8 cellular contexts compared by ENCODE assay signal in the genomic region with DNA sequence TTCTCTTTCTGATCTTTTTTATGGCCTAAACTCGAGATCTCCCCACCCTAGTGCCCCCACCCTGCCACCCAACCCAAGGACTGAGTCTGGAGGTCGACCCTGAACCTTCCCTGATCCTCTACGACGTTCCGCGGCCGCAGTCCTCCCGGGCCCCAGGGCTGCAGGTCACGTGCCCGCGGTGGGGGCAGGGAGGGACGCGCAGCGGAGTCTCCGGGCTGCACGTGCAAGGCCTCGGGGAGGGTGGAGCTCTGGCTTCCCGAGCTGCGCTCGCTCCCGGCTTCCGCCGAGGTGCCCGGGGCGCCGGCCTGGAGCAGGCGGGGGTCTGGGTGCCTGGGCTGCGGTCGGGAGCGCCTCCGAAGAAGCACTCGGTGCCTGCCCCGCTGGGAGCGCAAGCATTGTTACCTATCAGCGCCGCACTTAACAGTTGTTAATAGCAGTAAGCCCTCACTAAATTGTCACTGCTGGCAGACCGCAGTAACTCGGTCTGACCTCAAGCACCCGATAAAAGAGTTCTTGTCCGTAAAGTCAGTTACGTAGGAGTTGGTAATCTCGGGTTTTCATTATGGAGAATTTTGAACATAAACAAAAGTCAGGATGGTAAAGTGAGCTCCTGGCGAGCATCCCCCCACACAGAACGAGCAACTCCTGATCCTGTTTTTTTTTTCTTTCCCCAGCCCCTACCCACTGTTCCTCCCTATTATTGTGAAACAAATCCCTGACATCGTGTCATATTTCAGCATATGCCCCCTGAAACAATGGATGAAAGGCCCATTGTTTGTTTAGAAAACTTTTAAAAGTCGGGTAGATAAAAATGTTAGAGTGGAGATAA.
DNase-seq lines count a peak whose midpoint lies in the region; ATAC-seq, FAIRE-seq and TF ChIP-seq lines count a peak whose summit lies in the region.

No MANE protein-coding gene starts in this region.

- peak overlapping the region; percentile 87 for H3K4me3 Mint-ChIP-seq in T-helper 17 cell

- peaks cover 0 to 15% (median 7%) of the 10 kb centered on the region in 4 donors for H3K4me1 ChIP-seq in tibial nerve

- peak; percentile 81 to 99 for TF ChIP-seq EP300 in tibial nerve (IDR thresholded peaks at IDR 0.05)

- H3K27me3 Mint-ChIP-seq in T-helper 17 cell = no peaks in the 10 kb centered on the region

- TF ChIP-seq CTCF in tibial nerve (IDR thresholded peaks at IDR 0.05) = peak in 3 of 5 experiments; percentile 3 to 43 (median 4)

- peak overlapping the region; percentile 98 to 100 (median 98) for H3K27ac ChIP-seq in tibial nerve

- 8 to 9% methylated on average over 17 to 21 of the region's 46 CpGs for WGBS in tibial nerve, 2 donors

- no peaks in the 10 kb centered on the region for H3K36me3 ChIP-seq in tibial nerve

- intact Hi-C loops in left cardiac atrium (cut with DNase I) = loop anchor here in 1 of 2 donors (5.0 kb wide), 1 partner anchor 70 kb away; the partner anchor contains the start of gene RBX1

- no peak for TF ChIP-seq POLR2A in H54 (IDR thresholded peaks at IDR 0.05; ENCODE audit: low read depth, low read length)
- peak; percentile 76 to 87 for TF ChIP-seq POLR2A in tibial nerve (IDR thresholded peaks at IDR 0.05)

- peak overlapping the region; percentile 57 to 87 (median 86) for H3K4me3 ChIP-seq in tibial nerve

- no peaks in the 10 kb centered on the region for H3K27me3 ChIP-seq in tibial nerve

- DNase-seq in DMS 273 treated with DMSO at 0.1 percent for 48 hours (lab: John Stamatoyannopoulos, UW) (peak; percentile 33), H54 (ENCODE audit: insufficient read length, low spot score) (peak; percentile 32), NCI-H128 (lab: John Stamatoyannopoulos, UW; ENCODE audit: unreplicated experiment) (peak; percentile 78), T-helper 17 cell (peak; percentile 63 to 75 (median 68)), amniotic stem cell (lab: John Stamatoyannopoulos, UW) (peak; percentile 35), left cardiac atrium (peak; percentile 94), pons (ENCODE audit: low spot score) (peak; percentile 26), tibial nerve (ENCODE audit: low spot score in 2 of 2) (peak; percentile 89)

- FAIRE-seq in H54 (lab: Jason Lieb, UNC) = no peak

- peak overlapping the region; percentile 91 for H3K27ac Mint-ChIP-seq in T-helper 17 cell

- peak; percentile 88 for ATAC-seq in T-helper 17 cell
- ATAC-seq in left cardiac atrium = peak; percentile 95

- H3K9me3 ChIP-seq in T-helper 17 cell (ENCODE audit: control insufficient read depth, low read length, poor library complexity, severe bottlenecking) (no peaks in the 10 kb centered on the region), tibial nerve (no peaks in the 10 kb centered on the region)

- H3K4me1 Mint-ChIP-seq in T-helper 17 cell = peaks cover 14% of the 10 kb centered on the region

- peaks cover 2% of the 10 kb centered on the region for H3K36me3 Mint-ChIP-seq in T-helper 17 cell (ENCODE audit: low read depth)

Comparison
In these comparisons a context has a peak if more than half of its experiments do, and no peak if none do; other contexts are left out.
1. Peak in every context shown above with its lines: DNase-seq, ATAC-seq, H3K4me3 ChIP-seq and H3K27ac ChIP-seq.
2. DNase-seq: peak in every context shown above with its lines; median percentile 94 in left cardiac atrium; 89 in tibial nerve; 78 in NCI-H128; 68 in T-helper 17 cell; 35 in amniotic stem cell; 33 in DMS 273 treated with DMSO at 0.1 percent for 48 hours; 32 in H54; 26 in pons.